ENCODE assay signal across 8 cellular contexts in the genomic region with DNA sequence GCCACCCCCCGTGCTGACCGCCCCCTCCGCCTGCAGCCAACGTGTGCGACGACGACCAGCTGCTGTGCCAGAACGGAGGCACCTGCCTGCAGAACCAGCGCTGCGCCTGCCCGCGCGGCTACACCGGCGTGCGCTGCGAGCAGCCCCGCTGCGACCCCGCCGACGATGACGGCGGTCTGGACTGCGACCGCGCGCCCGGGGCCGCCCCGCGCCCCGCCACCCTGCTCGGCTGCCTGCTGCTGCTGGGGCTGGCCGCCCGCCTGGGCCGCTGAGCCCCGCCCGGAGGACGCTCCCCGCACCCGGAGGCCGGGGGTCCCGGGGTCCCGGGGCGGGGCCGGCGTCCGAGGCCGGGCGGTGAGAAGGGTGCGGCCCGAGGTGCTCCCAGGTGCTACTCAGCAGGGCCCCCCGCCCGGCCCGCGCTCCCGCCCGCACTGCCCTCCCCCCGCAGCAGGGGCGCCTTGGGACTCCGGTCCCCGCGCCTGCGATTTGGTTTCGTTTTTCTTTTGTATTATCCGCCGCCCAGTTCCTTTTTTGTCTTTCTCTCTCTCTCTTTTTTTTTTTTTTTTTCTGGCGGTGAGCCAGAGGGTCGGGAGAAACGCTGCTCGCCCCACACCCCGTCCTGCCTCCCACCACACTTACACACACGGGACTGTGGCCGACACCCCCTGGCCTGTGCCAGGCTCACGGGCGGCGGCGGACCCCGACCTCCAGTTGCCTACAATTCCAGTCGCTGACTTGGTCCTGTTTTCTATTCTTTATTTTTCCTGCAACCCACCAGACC.
DNase-seq lines count a peak whose midpoint lies in the region; ATAC-seq and TF ChIP-seq lines count a peak whose summit lies in the region.

No MANE protein-coding gene starts in this region.

- H3K9me3 ChIP-seq in mucosa of descending colon (no peaks in the 10 kb centered on the region), thymus (ENCODE audit: control insufficient read depth) (no peaks in the 10 kb centered on the region)

- H3K36me3 ChIP-seq in mucosa of descending colon (ENCODE audit: low read depth) (no peaks in the 10 kb centered on the region), thymus (ENCODE audit: control insufficient read depth, insufficient read depth) (no peaks in the 10 kb centered on the region)

- DNase-seq in COR-L47 (lab: John Stamatoyannopoulos, UW): peak; percentile 32
- peak in 3 of 5 experiments; percentile 41 to 73 (median 48) for DNase-seq in T-helper 2 cell
- DNase-seq in coronary artery (ENCODE audit: low spot score): peak; percentile 74
- DNase-seq in mucosa of descending colon: peak; percentile 55 to 73 (median 63)

- H3K4me3 ChIP-seq in coronary artery: peak overlapping the region; percentile 94
- H3K4me3 ChIP-seq in mucosa of descending colon: peak overlapping the region; percentile 32
- peak overlapping the region; percentile 72 for H3K4me3 ChIP-seq in thymus (ENCODE audit: low read length)

- H3K27ac ChIP-seq in coronary artery (peak overlapping the region; percentile 24 to 71), thymus (ENCODE audit: low read depth) (no peak overlapping the region)

- WGBS in thymus: under 1% methylated on average over 81 of the region's 81 CpGs

- H3K27me3 ChIP-seq in thymus (ENCODE audit: control insufficient read depth, insufficient read depth): peaks cover 2% of the 10 kb centered on the region

- ATAC-seq in HG02763 (IDR thresholded peaks at IDR 0.05; ENCODE audit: unreplicated experiment) (peak; percentile 2), mucosa of descending colon (peak; percentile 3), GM19023 (IDR thresholded peaks at IDR 0.05; ENCODE audit: unreplicated experiment) (no peak), HG03571 (IDR thresholded peaks at IDR 0.05; ENCODE audit: unreplicated experiment) (no peak)

- intact Hi-C loops in mucosa of descending colon (cut with DNase I, micrococcal nuclease): no loop called here

- H3K4me1 ChIP-seq in mucosa of descending colon (ENCODE audit: low read depth) (peaks cover 3% of the 10 kb centered on the region), thymus (ENCODE audit: control insufficient read depth, insufficient read depth, low read length) (peaks cover 10% of the 10 kb centered on the region)

- TF ChIP-seq CTCF in coronary artery (IDR thresholded peaks at IDR 0.05) (no peak), mucosa of descending colon (IDR thresholded peaks at IDR 0.05) (no peak)

Comparison
In these comparisons a context has a peak if more than half of its experiments do, and no peak if none do; other contexts are left out.
1. ATAC-seq: peak in HG02763 (single experiment) and mucosa of descending colon (single experiment); none in GM19023 (single experiment) and HG03571 (single experiment).
2. H3K4me3 ChIP-seq: peak in every context shown above with its lines; median percentile 94 in coronary artery; 72 in thymus; 32 in mucosa of descending colon.
3. Peak in every context shown above with its lines, with median percentiles within 50 percentile points of each other: DNase-seq.